ENCODE assay signal across 8 cellular contexts in genomic region chr1:150282558-150282958, GRCh38. TPM values are rescaled to one million over a fixed set of nuclear protein-coding genes. Genes with fewer than 3 reads are reported as not detected.
A peak's percentile ranks its signal among the peaks of the same experiment; 100 is the strongest.
DNase-seq lines count a peak whose midpoint lies in the region; ATAC-seq and TF ChIP-seq lines count a peak whose summit lies in the region.

No MANE protein-coding gene starts in this region.

- ATAC-seq in GM18873 (IDR thresholded peaks at IDR 0.05; ENCODE audit: low FRiP score, unreplicated experiment), result no peak

- WGBS in prostate gland, result 2% methylated on average over 21 of the region's 21 CpGs

- H3K4me1 ChIP-seq in SJSA1 (replicated peaks) (peaks cover 18% of the 10 kb centered on the region), prostate gland (replicated peaks) (peaks cover 6% of the 10 kb centered on the region)

- H3K27me3 ChIP-seq in SJSA1 (replicated peaks) (no peaks in the 10 kb centered on the region), prostate gland (replicated peaks; ENCODE audit: insufficient read depth) (no peaks in the 10 kb centered on the region)

- peak overlapping the region; percentile 33 for H3K4me3 ChIP-seq in GM12865 (ENCODE audit: low read depth, low read length)
- peak overlapping the region; percentile 47 for H3K4me3 ChIP-seq in SJSA1
- peak overlapping the region; percentile 58 to 71 for H3K4me3 ChIP-seq in foreskin fibroblast (ENCODE audit: low read depth in 1 of 2, low read length in 2 of 2)
- H3K4me3 ChIP-seq in prostate gland, result peak overlapping the region; percentile 33 to 43

- peak; percentile 9 for TF ChIP-seq POLR2A in prostate gland (IDR thresholded peaks at IDR 0.05)

- H3K27ac ChIP-seq in SJSA1, result peak overlapping the region; percentile 44
- peak overlapping the region; percentile 73 to 81 for H3K27ac ChIP-seq in prostate gland

- intact Hi-C loops in prostate gland (cut with DNase I), result no loop called here

- no peaks in the 10 kb centered on the region for H3K9me3 ChIP-seq in SJSA1 (replicated peaks)
- no peaks in the 10 kb centered on the region for H3K9me3 ChIP-seq in prostate gland

- H3K36me3 ChIP-seq in SJSA1 (peaks cover 15% of the 10 kb centered on the region), prostate gland (no peaks in the 10 kb centered on the region)

- no peak for TF ChIP-seq CTCF in GM12865 (IDR thresholded peaks at IDR 0.05; ENCODE audit: insufficient read depth, low read depth, low read length, missing control alignments)
- no peak for TF ChIP-seq CTCF in foreskin fibroblast (IDR thresholded peaks at IDR 0.05; ENCODE audit: low read depth, low read length)
- no peak for TF ChIP-seq CTCF in prostate gland (IDR thresholded peaks at IDR 0.05)

- DNase-seq in GM12865 (ENCODE audit: low read depth) (no peak), SJSA1 (ENCODE audit: low read depth in 1 of 2, low spot score in 2 of 2) (no peak), foreskin fibroblast (no peak), prostate gland (ENCODE audit: low spot score) (peak; percentile 50), cerebellar cortex (ENCODE audit: low spot score) (no peak), globus pallidus (ENCODE audit: low spot score) (no peak), SIG-M5 treated with dmso at 0.1 percent for 504 hours (lab: John Stamatoyannopoulos, UW; ENCODE audit: unreplicated experiment) (no peak)

RNA-seq across cellular contexts. Expression of gene CIART, which starts 0.2 kb away (rescaled TPM):
- 5.9 and 6.1 TPM in 2 replicates for total RNA-seq in SJSA1 (2014; rRNA removed; shearing (Covaris generic))
- total RNA-seq in prostate gland, result 10 to 100 TPM in 1 of 2 donors, 1 to 10 TPM in 1; 6.9 to 10.1 TPM

RNA-seq across cellular contexts. Expression of gene C1orf54, which starts 10.0 kb away (rescaled TPM):
- 0.21 TPM in 1 of 2 replicates, not detected in the other for total RNA-seq in SJSA1 (2014; rRNA removed; shearing (Covaris generic))
- 1 to 10 TPM; 1.4 to 8.2 TPM for total RNA-seq in prostate gland

RNA-seq across cellular contexts. Expression of gene MRPS21, which starts 11.1 kb away (rescaled TPM):
- total RNA-seq in SJSA1 (2014; rRNA removed; shearing (Covaris generic)), result 45.5 and 60.0 TPM in 2 replicates
- total RNA-seq in prostate gland, result 10 to 100 TPM; 40.1 to 49.0 TPM

RNA-seq across cellular contexts. Expression of gene APH1A, which starts 13.7 kb away (rescaled TPM):
- 113 and 122 TPM in 2 replicates for total RNA-seq in SJSA1 (2014; rRNA removed; shearing (Covaris generic))
- 100 to 1,000 TPM; 122 to 130 TPM for total RNA-seq in prostate gland

RNA-seq across cellular contexts. Expression of gene CA14, which starts 25.0 kb away (rescaled TPM):
- total RNA-seq in SJSA1 (2014; rRNA removed; shearing (Covaris generic)), result not detected in 2 replicates
- total RNA-seq in prostate gland, result 1 to 10 TPM in 1 of 2 donors, under 1 TPM in 1; 0.36 to 3.3 TPM
